ENCODE assay signal across 10 cellular contexts in the genomic region with DNA sequence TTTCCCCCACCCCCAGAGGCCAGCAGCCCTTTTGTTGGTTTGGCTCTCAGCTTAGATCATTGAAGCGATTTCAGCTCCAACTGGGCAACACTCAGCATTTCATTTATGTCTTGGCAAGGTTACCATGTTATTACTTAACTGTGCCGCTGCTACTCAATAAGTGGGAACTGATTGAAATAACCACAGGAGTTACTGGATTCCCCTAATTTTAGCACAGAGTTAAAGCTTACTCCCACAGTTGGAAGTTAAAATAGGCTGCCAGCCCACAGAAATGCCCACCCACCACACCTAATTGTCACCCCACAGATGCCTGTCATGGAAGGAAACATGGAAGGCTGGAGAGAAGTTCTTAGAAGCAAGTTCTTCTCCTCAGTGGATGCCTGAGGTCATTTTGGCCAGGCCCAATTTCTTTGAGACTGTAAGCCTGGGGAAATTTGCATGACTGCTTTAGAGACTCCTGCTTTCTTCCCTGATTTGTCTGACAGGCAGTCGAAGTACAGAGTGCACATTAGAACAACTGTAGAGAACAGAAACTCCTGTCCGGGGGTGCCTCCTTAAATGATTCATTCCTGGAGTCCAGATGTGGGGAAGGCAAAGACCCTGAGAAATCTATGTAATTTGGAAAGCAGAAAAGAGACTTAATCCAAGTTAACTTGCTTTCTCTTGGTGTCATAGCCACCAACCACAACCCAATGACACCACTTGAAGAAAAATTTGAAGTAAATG.
DNase-seq lines count a peak whose midpoint lies in the region; ATAC-seq and TF ChIP-seq lines count a peak whose summit lies in the region.
"Had no signal": no experiment of that assay in that cellular context is flagged by ENCODE, and none has a peak within 500 bp of the region (broad histone marks: within the 10 kb centered on the region; RNA-seq: fewer than 3 reads in every experiment).

No MANE protein-coding gene starts in this region.

- no peak for TF ChIP-seq EP300 in SK-N-SH (IDR thresholded peaks at IDR 0.05; ENCODE audit: borderline replicate concordance in 1 of 2, low read depth in 1 of 2, low read length in 1 of 2)

- CTCF ChIA-PET in SK-N-SH (lab: Yijun Ruan, JAX), result interaction anchor here (0.6 to 1.1 kb wide), 2 partner anchors 23 to 196 kb away, joined by 3 to 4 read pairs; no protein-coding TSS in a partner anchor

- POLR2A ChIA-PET in SK-N-SH (lab: Yijun Ruan, JAX), result no interaction called here

- WGBS in SK-N-SH (ENCODE audit: low lambda C conversion rate), result 36% methylated on average over 4 of the region's 4 CpGs

- ATAC-seq in GM18907 (IDR thresholded peaks at IDR 0.05; ENCODE audit: unreplicated experiment) (peak; percentile 83), GM21737 (IDR thresholded peaks at IDR 0.05; ENCODE audit: unreplicated experiment) (peak; percentile 68), HG03354 (IDR thresholded peaks at IDR 0.05; ENCODE audit: poor library complexity, severe bottlenecking, unreplicated experiment) (peak; percentile 64), sciatic nerve (peak; percentile 39)

- H3K36me3 ChIP-seq in SK-N-SH (replicated peaks in 1 of 2; ENCODE audit: control insufficient read depth in 1 of 2, insufficient read depth in 2 of 2, low read length in 1 of 2), result no peaks in the 10 kb centered on the region

- no peaks in the 10 kb centered on the region for H3K9me2 ChIP-seq in SK-N-SH

- no peaks in the 10 kb centered on the region for H3K4me1 ChIP-seq in SK-N-SH (ENCODE audit: control insufficient read depth in 1 of 2, insufficient read depth in 2 of 2, low read depth in 1 of 2, low read length in 1 of 2)

- H3K9ac ChIP-seq in SK-N-SH, result no peak overlapping the region

- no peaks in the 10 kb centered on the region for H3K9me3 ChIP-seq in SK-N-SH

- H3K79me2 ChIP-seq in SK-N-SH (ENCODE audit: insufficient read depth), result no peaks in the 10 kb centered on the region

- H3F3A ChIP-seq in SK-N-SH (replicated peaks; ENCODE audit: insufficient read depth), result no peaks in the 10 kb centered on the region

- H3K27ac ChIP-seq in SK-N-SH (ENCODE audit: low read depth in 2 of 2, low read length in 1 of 2), result no peak overlapping the region

- no peak overlapping the region for H2AFZ ChIP-seq in SK-N-SH (ENCODE audit: low read depth)

- TF ChIP-seq CTCF in SK-N-SH (IDR thresholded peaks at IDR 0.05), result no peak

- intact Hi-C loops in sciatic nerve (cut with DNase I), result no loop called here

- no peak overlapping the region for H3K4me2 ChIP-seq in SK-N-SH

- H3K4me3 ChIP-seq in SK-N-SH (ENCODE audit: low read depth in 2 of 2, low read length in 1 of 2), result no peak overlapping the region

- H3K27me3 ChIP-seq in SK-N-SH (ENCODE audit: insufficient read depth), result peaks cover 5% of the 10 kb centered on the region; the same call in 1 of the 2 replicates

- DNase-seq in sciatic nerve (ENCODE audit: low spot score) (no peak), amniotic stem cell (lab: John Stamatoyannopoulos, UW) (no peak), SK-N-SH (no peak), NCI-H1694 treated with DMSO at 0.1 percent for 48 hours (lab: John Stamatoyannopoulos, UW) (no peak)
- no peak for DNase-seq in stimulated activated CD4-positive, alpha-beta T cell treated with anti-CD3 and anti-CD28 coated beads, Interleukin-1b, Interleukin-23, amount 100 ng/mL, for 48 hours
- DNase-seq: activated B cell treated with CpG ODN at 0.5 μM for 24 hours, HCEC 1CT had no signal

- no peaks in the 10 kb centered on the region for H4K20me1 ChIP-seq in SK-N-SH (ENCODE audit: insufficient read depth)

- TF ChIP-seq RAD21 in SK-N-SH (IDR thresholded peaks at IDR 0.05; ENCODE audit: low read length), result no peak

TF ChIP-seq in SK-N-SH, 30 proteins besides CTCF, POLR2A, EP300 and RAD21 (continues in another document):
- no peak for TF ChIP-seq FOSL2 (IDR thresholded peaks at IDR 0.05; ENCODE audit: borderline replicate concordance, low read depth)
- no peak for TF ChIP-seq CHD2 (IDR thresholded peaks at IDR 0.05; ENCODE audit: low read length, partially characterized antibody)
- TF ChIP-seq, protein P1, sequence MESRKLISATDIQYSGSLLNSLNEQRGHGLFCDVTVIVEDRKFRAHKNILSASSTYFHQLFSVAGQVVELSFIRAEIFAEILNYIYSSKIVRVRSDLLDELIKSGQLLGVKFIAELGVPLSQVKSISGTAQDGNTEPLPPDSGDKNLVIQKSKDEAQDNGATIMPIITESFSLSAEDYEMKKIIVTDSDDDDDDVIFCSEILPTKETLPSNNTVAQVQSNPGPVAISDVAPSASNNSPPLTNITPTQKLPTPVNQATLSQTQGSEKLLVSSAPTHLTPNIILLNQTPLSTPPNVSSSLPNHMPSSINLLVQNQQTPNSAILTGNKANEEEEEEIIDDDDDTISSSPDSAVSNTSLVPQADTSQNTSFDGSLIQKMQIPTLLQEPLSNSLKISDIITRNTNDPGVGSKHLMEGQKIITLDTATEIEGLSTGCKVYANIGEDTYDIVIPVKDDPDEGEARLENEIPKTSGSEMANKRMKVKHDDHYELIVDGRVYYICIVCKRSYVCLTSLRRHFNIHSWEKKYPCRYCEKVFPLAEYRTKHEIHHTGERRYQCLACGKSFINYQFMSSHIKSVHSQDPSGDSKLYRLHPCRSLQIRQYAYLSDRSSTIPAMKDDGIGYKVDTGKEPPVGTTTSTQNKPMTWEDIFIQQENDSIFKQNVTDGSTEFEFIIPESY (IDR thresholded peaks at IDR 0.05; ENCODE audit: borderline replicate concordance, low read depth), result no peak
- TF ChIP-seq, protein P2, sequence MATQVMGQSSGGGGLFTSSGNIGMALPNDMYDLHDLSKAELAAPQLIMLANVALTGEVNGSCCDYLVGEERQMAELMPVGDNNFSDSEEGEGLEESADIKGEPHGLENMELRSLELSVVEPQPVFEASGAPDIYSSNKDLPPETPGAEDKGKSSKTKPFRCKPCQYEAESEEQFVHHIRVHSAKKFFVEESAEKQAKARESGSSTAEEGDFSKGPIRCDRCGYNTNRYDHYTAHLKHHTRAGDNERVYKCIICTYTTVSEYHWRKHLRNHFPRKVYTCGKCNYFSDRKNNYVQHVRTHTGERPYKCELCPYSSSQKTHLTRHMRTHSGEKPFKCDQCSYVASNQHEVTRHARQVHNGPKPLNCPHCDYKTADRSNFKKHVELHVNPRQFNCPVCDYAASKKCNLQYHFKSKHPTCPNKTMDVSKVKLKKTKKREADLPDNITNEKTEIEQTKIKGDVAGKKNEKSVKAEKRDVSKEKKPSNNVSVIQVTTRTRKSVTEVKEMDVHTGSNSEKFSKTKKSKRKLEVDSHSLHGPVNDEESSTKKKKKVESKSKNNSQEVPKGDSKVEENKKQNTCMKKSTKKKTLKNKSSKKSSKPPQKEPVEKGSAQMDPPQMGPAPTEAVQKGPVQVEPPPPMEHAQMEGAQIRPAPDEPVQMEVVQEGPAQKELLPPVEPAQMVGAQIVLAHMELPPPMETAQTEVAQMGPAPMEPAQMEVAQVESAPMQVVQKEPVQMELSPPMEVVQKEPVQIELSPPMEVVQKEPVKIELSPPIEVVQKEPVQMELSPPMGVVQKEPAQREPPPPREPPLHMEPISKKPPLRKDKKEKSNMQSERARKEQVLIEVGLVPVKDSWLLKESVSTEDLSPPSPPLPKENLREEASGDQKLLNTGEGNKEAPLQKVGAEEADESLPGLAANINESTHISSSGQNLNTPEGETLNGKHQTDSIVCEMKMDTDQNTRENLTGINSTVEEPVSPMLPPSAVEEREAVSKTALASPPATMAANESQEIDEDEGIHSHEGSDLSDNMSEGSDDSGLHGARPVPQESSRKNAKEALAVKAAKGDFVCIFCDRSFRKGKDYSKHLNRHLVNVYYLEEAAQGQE (IDR thresholded peaks at IDR 0.05; ENCODE audit: low read depth, low read length), result no peak
- TF ChIP-seq GATA2 (CRISPR knock-in tag; IDR thresholded peaks at IDR 0.05), result no peak
- TF ChIP-seq JUND (IDR thresholded peaks at IDR 0.05), result no peak
- TF ChIP-seq, protein P3, sequence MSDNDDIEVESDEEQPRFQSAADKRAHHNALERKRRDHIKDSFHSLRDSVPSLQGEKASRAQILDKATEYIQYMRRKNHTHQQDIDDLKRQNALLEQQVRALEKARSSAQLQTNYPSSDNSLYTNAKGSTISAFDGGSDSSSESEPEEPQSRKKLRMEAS (IDR thresholded peaks at IDR 0.05; ENCODE audit: low read depth), result no peak
- TF ChIP-seq, protein P4, sequence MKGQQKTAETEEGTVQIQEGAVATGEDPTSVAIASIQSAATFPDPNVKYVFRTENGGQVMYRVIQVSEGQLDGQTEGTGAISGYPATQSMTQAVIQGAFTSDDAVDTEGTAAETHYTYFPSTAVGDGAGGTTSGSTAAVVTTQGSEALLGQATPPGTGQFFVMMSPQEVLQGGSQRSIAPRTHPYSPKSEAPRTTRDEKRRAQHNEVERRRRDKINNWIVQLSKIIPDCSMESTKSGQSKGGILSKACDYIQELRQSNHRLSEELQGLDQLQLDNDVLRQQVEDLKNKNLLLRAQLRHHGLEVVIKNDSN (IDR thresholded peaks at IDR 0.05; ENCODE audit: borderline replicate concordance, low read depth), result no peak
- TF ChIP-seq NFIC (IDR thresholded peaks at IDR 0.05; ENCODE audit: borderline replicate concordance), result no peak
- no peak for TF ChIP-seq MXI1 (IDR thresholded peaks at IDR 0.05; ENCODE audit: low read depth, low read length)
- no peak for TF ChIP-seq GABPA (IDR thresholded peaks at IDR 0.05; ENCODE audit: low read depth)
- TF ChIP-seq RFX5 (IDR thresholded peaks at IDR 0.05; ENCODE audit: low read length), result no peak
- TF ChIP-seq POLR2AphosphoS5 (IDR thresholded peaks at IDR 0.05; ENCODE audit: low read depth, low read length), result no peak
- TF ChIP-seq, protein P5, sequence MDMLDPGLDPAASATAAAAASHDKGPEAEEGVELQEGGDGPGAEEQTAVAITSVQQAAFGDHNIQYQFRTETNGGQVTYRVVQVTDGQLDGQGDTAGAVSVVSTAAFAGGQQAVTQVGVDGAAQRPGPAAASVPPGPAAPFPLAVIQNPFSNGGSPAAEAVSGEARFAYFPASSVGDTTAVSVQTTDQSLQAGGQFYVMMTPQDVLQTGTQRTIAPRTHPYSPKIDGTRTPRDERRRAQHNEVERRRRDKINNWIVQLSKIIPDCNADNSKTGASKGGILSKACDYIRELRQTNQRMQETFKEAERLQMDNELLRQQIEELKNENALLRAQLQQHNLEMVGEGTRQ (IDR thresholded peaks at IDR 0.05; ENCODE audit: borderline replicate concordance, low read depth, low read length), result no peak
- no peak for TF ChIP-seq ELF1 (IDR thresholded peaks at IDR 0.05)
- TF ChIP-seq EZH2phosphoT487 (IDR thresholded peaks at IDR 0.05; ENCODE audit: borderline replicate concordance, low read depth), result no peak
- TF ChIP-seq TAF1 (IDR thresholded peaks at IDR 0.05; ENCODE audit: borderline replicate concordance, low read depth, low read length), result no peak
